2 cellular contexts compared by ENCODE assay signal in the genomic region with DNA sequence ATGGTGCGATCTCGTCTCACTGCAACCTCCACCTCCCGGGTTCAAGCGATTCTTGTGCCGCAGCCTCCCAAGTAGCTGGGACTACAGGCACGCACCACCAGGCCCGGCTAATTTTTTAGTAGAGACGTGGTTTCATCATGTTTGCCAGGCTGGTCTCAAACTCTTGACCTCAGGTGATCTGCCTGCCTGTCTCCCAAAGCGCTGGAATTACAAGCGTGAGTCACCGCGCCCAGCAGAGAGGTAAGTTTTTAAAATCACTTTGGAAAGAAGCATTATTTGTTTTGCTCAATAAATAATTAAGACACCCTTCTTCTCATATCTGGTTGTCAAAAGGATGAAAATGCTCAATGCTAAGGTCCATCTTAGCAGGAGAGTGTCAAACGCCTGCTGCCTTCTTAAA.
TF ChIP-seq lines count a peak whose summit lies in the region.

No MANE protein-coding gene starts in this region.

TF ChIP-seq in SK-N-SH, 30 proteins besides CTCF, POLR2A, EP300 and RAD21:
- no peak for TF ChIP-seq NRF1 (IDR thresholded peaks at IDR 0.05; ENCODE audit: low read depth, low read length)
- TF ChIP-seq, protein P1, sequence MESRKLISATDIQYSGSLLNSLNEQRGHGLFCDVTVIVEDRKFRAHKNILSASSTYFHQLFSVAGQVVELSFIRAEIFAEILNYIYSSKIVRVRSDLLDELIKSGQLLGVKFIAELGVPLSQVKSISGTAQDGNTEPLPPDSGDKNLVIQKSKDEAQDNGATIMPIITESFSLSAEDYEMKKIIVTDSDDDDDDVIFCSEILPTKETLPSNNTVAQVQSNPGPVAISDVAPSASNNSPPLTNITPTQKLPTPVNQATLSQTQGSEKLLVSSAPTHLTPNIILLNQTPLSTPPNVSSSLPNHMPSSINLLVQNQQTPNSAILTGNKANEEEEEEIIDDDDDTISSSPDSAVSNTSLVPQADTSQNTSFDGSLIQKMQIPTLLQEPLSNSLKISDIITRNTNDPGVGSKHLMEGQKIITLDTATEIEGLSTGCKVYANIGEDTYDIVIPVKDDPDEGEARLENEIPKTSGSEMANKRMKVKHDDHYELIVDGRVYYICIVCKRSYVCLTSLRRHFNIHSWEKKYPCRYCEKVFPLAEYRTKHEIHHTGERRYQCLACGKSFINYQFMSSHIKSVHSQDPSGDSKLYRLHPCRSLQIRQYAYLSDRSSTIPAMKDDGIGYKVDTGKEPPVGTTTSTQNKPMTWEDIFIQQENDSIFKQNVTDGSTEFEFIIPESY (IDR thresholded peaks at IDR 0.05; ENCODE audit: borderline replicate concordance, low read depth), result no peak
- TF ChIP-seq MXI1 (IDR thresholded peaks at IDR 0.05; ENCODE audit: low read depth, low read length), result no peak
- TF ChIP-seq, protein P2, sequence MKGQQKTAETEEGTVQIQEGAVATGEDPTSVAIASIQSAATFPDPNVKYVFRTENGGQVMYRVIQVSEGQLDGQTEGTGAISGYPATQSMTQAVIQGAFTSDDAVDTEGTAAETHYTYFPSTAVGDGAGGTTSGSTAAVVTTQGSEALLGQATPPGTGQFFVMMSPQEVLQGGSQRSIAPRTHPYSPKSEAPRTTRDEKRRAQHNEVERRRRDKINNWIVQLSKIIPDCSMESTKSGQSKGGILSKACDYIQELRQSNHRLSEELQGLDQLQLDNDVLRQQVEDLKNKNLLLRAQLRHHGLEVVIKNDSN (IDR thresholded peaks at IDR 0.05; ENCODE audit: borderline replicate concordance, low read depth), result no peak
- no peak for TF ChIP-seq NFIC (IDR thresholded peaks at IDR 0.05; ENCODE audit: borderline replicate concordance)
- no peak for TF ChIP-seq RFX5 (IDR thresholded peaks at IDR 0.05; ENCODE audit: low read length)
- TF ChIP-seq, protein P3, sequence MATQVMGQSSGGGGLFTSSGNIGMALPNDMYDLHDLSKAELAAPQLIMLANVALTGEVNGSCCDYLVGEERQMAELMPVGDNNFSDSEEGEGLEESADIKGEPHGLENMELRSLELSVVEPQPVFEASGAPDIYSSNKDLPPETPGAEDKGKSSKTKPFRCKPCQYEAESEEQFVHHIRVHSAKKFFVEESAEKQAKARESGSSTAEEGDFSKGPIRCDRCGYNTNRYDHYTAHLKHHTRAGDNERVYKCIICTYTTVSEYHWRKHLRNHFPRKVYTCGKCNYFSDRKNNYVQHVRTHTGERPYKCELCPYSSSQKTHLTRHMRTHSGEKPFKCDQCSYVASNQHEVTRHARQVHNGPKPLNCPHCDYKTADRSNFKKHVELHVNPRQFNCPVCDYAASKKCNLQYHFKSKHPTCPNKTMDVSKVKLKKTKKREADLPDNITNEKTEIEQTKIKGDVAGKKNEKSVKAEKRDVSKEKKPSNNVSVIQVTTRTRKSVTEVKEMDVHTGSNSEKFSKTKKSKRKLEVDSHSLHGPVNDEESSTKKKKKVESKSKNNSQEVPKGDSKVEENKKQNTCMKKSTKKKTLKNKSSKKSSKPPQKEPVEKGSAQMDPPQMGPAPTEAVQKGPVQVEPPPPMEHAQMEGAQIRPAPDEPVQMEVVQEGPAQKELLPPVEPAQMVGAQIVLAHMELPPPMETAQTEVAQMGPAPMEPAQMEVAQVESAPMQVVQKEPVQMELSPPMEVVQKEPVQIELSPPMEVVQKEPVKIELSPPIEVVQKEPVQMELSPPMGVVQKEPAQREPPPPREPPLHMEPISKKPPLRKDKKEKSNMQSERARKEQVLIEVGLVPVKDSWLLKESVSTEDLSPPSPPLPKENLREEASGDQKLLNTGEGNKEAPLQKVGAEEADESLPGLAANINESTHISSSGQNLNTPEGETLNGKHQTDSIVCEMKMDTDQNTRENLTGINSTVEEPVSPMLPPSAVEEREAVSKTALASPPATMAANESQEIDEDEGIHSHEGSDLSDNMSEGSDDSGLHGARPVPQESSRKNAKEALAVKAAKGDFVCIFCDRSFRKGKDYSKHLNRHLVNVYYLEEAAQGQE (IDR thresholded peaks at IDR 0.05; ENCODE audit: low read depth, low read length), result no peak
- no peak for TF ChIP-seq TCF12 (IDR thresholded peaks at IDR 0.05)
- TF ChIP-seq, protein P4, sequence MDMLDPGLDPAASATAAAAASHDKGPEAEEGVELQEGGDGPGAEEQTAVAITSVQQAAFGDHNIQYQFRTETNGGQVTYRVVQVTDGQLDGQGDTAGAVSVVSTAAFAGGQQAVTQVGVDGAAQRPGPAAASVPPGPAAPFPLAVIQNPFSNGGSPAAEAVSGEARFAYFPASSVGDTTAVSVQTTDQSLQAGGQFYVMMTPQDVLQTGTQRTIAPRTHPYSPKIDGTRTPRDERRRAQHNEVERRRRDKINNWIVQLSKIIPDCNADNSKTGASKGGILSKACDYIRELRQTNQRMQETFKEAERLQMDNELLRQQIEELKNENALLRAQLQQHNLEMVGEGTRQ (IDR thresholded peaks at IDR 0.05; ENCODE audit: borderline replicate concordance, low read depth, low read length), result no peak
- no peak for TF ChIP-seq TAF1 (IDR thresholded peaks at IDR 0.05; ENCODE audit: borderline replicate concordance, low read depth, low read length)
- no peak for TF ChIP-seq SMC3 (IDR thresholded peaks at IDR 0.05; ENCODE audit: low read depth, low read length)
- no peak for TF ChIP-seq FOXJ3 (CRISPR knock-in tag; IDR thresholded peaks at IDR 0.05)
- no peak for TF ChIP-seq POLR2AphosphoS5 (IDR thresholded peaks at IDR 0.05; ENCODE audit: low read depth, low read length)
- TF ChIP-seq, protein P5, sequence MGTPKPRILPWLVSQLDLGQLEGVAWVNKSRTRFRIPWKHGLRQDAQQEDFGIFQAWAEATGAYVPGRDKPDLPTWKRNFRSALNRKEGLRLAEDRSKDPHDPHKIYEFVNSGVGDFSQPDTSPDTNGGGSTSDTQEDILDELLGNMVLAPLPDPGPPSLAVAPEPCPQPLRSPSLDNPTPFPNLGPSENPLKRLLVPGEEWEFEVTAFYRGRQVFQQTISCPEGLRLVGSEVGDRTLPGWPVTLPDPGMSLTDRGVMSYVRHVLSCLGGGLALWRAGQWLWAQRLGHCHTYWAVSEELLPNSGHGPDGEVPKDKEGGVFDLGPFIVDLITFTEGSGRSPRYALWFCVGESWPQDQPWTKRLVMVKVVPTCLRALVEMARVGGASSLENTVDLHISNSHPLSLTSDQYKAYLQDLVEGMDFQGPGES (IDR thresholded peaks at IDR 0.05; ENCODE audit: low read depth, low read length), result no peak
- no peak for TF ChIP-seq FOSL2 (IDR thresholded peaks at IDR 0.05; ENCODE audit: borderline replicate concordance, low read depth)
- TF ChIP-seq SIN3A (IDR thresholded peaks at IDR 0.05; ENCODE audit: borderline replicate concordance, low read depth, low read length), result no peak

TF ChIP-seq in SK-N-SH treated with all-trans-retinoic acid at 6 μM for 48 hours, 23 proteins besides CTCF, POLR2A, EP300 and RAD21:
- no peak for TF ChIP-seq BACH2 (CRISPR knock-in tag; IDR thresholded peaks at IDR 0.05; ENCODE audit: borderline replicate concordance)
- no peak for TF ChIP-seq PPARA (CRISPR knock-in tag; IDR thresholded peaks at IDR 0.05; ENCODE audit: borderline replicate concordance)
- TF ChIP-seq ZNF8 (CRISPR knock-in tag; IDR thresholded peaks at IDR 0.05), result no peak
- TF ChIP-seq OSR1 (CRISPR knock-in tag; IDR thresholded peaks at IDR 0.05), result no peak
- no peak for TF ChIP-seq CSDC2 (CRISPR knock-in tag; IDR thresholded peaks at IDR 0.05)
- TF ChIP-seq, protein P6, sequence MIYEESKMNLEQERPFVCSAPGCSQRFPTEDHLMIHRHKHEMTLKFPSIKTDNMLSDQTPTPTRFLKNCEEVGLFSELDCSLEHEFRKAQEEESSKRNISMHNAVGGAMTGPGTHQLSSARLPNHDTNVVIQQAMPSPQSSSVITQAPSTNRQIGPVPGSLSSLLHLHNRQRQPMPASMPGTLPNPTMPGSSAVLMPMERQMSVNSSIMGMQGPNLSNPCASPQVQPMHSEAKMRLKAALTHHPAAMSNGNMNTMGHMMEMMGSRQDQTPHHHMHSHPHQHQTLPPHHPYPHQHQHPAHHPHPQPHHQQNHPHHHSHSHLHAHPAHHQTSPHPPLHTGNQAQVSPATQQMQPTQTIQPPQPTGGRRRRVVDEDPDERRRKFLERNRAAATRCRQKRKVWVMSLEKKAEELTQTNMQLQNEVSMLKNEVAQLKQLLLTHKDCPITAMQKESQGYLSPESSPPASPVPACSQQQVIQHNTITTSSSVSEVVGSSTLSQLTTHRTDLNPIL (CRISPR knock-in tag; IDR thresholded peaks at IDR 0.05; ENCODE audit: low read depth), result no peak
- TF ChIP-seq, protein P7, sequence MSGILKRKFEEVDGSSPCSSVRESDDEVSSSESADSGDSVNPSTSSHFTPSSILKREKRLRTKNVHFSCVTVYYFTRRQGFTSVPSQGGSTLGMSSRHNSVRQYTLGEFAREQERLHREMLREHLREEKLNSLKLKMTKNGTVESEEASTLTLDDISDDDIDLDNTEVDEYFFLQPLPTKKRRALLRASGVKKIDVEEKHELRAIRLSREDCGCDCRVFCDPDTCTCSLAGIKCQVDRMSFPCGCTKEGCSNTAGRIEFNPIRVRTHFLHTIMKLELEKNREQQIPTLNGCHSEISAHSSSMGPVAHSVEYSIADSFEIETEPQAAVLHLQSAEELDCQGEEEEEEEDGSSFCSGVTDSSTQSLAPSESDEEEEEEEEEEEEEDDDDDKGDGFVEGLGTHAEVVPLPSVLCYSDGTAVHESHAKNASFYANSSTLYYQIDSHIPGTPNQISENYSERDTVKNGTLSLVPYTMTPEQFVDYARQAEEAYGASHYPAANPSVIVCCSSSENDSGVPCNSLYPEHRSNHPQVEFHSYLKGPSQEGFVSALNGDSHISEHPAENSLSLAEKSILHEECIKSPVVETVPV (CRISPR knock-in tag; IDR thresholded peaks at IDR 0.05), result no peak
- TF ChIP-seq ARNTL (CRISPR knock-in tag; IDR thresholded peaks at IDR 0.05; ENCODE audit: borderline replicate concordance, low read depth), result no peak
- no peak for TF ChIP-seq RARB (CRISPR knock-in tag; IDR thresholded peaks at IDR 0.05)
- no peak for TF ChIP-seq TOX (CRISPR knock-in tag; IDR thresholded peaks at IDR 0.05; ENCODE audit: borderline replicate concordance)
- no peak for TF ChIP-seq ESRRG (CRISPR knock-in tag; IDR thresholded peaks at IDR 0.05)
- no peak for TF ChIP-seq ZNF565 (CRISPR knock-in tag; conservative IDR thresholded peaks at IDR 0.05; ENCODE audit: low read depth)
- no peak for TF ChIP-seq ZFP30 (CRISPR knock-in tag; IDR thresholded peaks at IDR 0.05)
- TF ChIP-seq ZNF70 (CRISPR knock-in tag; IDR thresholded peaks at IDR 0.05), result no peak
- TF ChIP-seq GLIS3 (CRISPR knock-in tag; IDR thresholded peaks at IDR 0.05), result no peak
- TF ChIP-seq SNAI2 (CRISPR knock-in tag; IDR thresholded peaks at IDR 0.05), result no peak
- TF ChIP-seq, protein P8, sequence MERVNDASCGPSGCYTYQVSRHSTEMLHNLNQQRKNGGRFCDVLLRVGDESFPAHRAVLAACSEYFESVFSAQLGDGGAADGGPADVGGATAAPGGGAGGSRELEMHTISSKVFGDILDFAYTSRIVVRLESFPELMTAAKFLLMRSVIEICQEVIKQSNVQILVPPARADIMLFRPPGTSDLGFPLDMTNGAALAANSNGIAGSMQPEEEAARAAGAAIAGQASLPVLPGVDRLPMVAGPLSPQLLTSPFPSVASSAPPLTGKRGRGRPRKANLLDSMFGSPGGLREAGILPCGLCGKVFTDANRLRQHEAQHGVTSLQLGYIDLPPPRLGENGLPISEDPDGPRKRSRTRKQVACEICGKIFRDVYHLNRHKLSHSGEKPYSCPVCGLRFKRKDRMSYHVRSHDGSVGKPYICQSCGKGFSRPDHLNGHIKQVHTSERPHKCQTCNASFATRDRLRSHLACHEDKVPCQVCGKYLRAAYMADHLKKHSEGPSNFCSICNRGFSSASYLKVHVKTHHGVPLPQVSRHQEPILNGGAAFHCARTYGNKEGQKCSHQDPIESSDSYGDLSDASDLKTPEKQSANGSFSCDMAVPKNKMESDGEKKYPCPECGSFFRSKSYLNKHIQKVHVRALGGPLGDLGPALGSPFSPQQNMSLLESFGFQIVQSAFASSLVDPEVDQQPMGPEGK (CRISPR knock-in tag; IDR thresholded peaks at IDR 0.05; ENCODE audit: borderline replicate concordance), result no peak
- TF ChIP-seq, protein P9, sequence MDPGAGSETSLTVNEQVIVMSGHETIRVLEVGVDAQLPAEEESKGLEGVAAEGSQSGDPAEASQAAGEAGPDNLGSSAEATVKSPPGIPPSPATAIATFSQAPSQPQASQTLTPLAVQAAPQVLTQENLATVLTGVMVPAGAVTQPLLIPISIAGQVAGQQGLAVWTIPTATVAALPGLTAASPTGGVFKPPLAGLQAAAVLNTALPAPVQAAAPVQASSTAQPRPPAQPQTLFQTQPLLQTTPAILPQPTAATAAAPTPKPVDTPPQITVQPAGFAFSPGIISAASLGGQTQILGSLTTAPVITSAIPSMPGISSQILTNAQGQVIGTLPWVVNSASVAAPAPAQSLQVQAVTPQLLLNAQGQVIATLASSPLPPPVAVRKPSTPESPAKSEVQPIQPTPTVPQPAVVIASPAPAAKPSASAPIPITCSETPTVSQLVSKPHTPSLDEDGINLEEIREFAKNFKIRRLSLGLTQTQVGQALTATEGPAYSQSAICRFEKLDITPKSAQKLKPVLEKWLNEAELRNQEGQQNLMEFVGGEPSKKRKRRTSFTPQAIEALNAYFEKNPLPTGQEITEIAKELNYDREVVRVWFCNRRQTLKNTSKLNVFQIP (CRISPR knock-in tag; IDR thresholded peaks at IDR 0.05; ENCODE audit: borderline replicate concordance, low read depth), result no peak
- no peak for TF ChIP-seq ZC3H10 (CRISPR knock-in tag; IDR thresholded peaks at IDR 0.05)
- TF ChIP-seq ISL1 (CRISPR knock-in tag; IDR thresholded peaks at IDR 0.05), result no peak
